8 cellular contexts compared by ENCODE assay signal in the genomic region with DNA sequence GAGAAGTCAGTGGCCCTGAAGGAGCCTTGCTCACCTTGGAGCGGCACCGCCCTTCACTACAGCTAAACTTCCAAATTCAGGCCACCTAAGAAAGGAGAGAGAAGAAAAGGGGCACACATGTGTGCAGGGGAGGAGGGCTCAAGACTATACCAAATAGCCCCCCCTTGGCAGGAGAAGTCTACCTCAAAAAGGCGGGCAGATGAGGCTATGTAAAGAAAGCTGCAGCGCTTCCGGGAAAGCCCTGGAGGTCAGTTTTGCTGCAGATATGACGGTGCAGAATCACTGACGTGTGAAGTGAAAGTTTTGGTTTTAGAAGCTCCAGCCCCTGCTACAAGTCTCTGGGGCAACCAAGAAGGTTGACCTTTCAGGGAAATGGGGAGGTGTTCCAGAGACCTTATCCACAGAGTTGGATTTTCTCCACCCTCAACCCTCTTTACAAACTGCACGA. TPM values are rescaled to one million over a fixed set of nuclear protein-coding genes. Genes with fewer than 3 reads are reported as not detected.
DNase-seq lines count a peak whose midpoint lies in the region; ATAC-seq and TF ChIP-seq lines count a peak whose summit lies in the region.

No MANE protein-coding gene starts in this region.

- peaks cover 5% of the 10 kb centered on the region for H3K36me3 Mint-ChIP-seq in activated B cell treated with CpG ODN at 0.5 μM for 24 hours (ENCODE audit: low read depth)
- H3K36me3 Mint-ChIP-seq in naive thymus-derived CD8-positive, alpha-beta T cell = peaks cover 0 to 3% (median 0%) of the 10 kb centered on the region in 3 donors

- DNase-seq in DMS53 (lab: John Stamatoyannopoulos, UW) (peak; percentile 80), activated B cell treated with CpG ODN at 0.5 μM for 24 hours (no peak), midbrain (lab: John Stamatoyannopoulos, UW) (no peak), NCI-H226 (no peak), iPS-NIHi11 (ENCODE audit: low spot score) (no peak)
- no peak for DNase-seq in naive thymus-derived CD8-positive, alpha-beta T cell

- peak overlapping the region; percentile 67 for H3K4me3 Mint-ChIP-seq in activated B cell treated with CpG ODN at 0.5 μM for 24 hours
- H3K4me3 Mint-ChIP-seq in naive thymus-derived CD8-positive, alpha-beta T cell = peak overlapping the region in 7 of 10 donors; percentile 26 to 84 (median 57)

- peaks cover 82% of the 10 kb centered on the region for H3K4me1 Mint-ChIP-seq in activated B cell treated with CpG ODN at 0.5 μM for 24 hours
- H3K4me1 Mint-ChIP-seq in naive thymus-derived CD8-positive, alpha-beta T cell = peaks cover 45 to 82% (median 76%) of the 10 kb centered on the region in 4 donors

- peak overlapping the region; percentile 99 for H3K27ac Mint-ChIP-seq in activated B cell treated with CpG ODN at 0.5 μM for 24 hours
- peak overlapping the region; percentile 85 to 99 (median 97) for H3K27ac Mint-ChIP-seq in naive thymus-derived CD8-positive, alpha-beta T cell

- CTCF ChIA-PET in activated B cell treated with CpG ODN at 0.5 μM for 24 hours (lab: Charles Lee) = interaction anchor here (0.7 to 2.0 kb wide), 7 partner anchors 9 to 290 kb away, joined by 3 to 15 read pairs (median 4); no protein-coding TSS in a partner anchor

- intact Hi-C loops in activated B cell treated with CpG ODN at 0.5 μM for 24 hours (cut with micrococcal nuclease) = loop anchor here (5.0 kb wide), 1 partner anchor 1515 kb away; the partner anchor contains the start of gene FOS

- ATAC-seq in GM21381 (IDR thresholded peaks at IDR 0.05; ENCODE audit: unreplicated experiment) (peak; percentile 32), activated B cell treated with CpG ODN at 0.5 μM for 24 hours (ENCODE audit: low read depth) (peak; percentile 6), GM18519 (IDR thresholded peaks at IDR 0.05; ENCODE audit: low FRiP score, unreplicated experiment) (no peak)
- no peak for ATAC-seq in naive thymus-derived CD8-positive, alpha-beta T cell

- POLR2A ChIA-PET in activated B cell treated with CpG ODN at 0.5 μM for 24 hours (lab: Charles Lee) = interaction anchor here (0.5 to 14.6 kb wide), 12 partner anchors 8 to 704 kb away, joined by 3 to 493 read pairs (median 4); partner anchors contain the start of genes PTGR2, RBM25 and RIOX1
- POLR2A ChIA-PET in naive thymus-derived CD8-positive, alpha-beta T cell (lab: Charles Lee) = interaction anchor here (0.7 to 14.3 kb wide), 4 partner anchors 12 to 34 kb away, joined by 3 to 387 read pairs (median 74); no protein-coding TSS in a partner anchor

- TF ChIP-seq CTCF in activated B cell treated with CpG ODN at 0.5 μM for 24 hours (IDR thresholded peaks at IDR 0.05) = no peak

- no peaks in the 10 kb centered on the region for H3K9me3 Mint-ChIP-seq in activated B cell treated with CpG ODN at 0.5 μM for 24 hours
- no peaks in the 10 kb centered on the region for H3K9me3 Mint-ChIP-seq in naive thymus-derived CD8-positive, alpha-beta T cell

- no peaks in the 10 kb centered on the region for H3K27me3 Mint-ChIP-seq in activated B cell treated with CpG ODN at 0.5 μM for 24 hours
- H3K27me3 Mint-ChIP-seq in naive thymus-derived CD8-positive, alpha-beta T cell = no peaks in the 10 kb centered on the region

RNA-seq across cellular contexts. Expression of gene PNMA1, which starts 48.2 kb away (rescaled TPM):
- total RNA-seq in activated B cell treated with CpG ODN at 0.5 μM for 24 hours = 19.9 and 22.2 TPM in 2 replicates
- 10 to 100 TPM; 40.0 to 43.4 TPM for total RNA-seq in naive thymus-derived CD8-positive, alpha-beta T cell
- 10 to 100 TPM; 31.6 to 37.2 (median 37.2) TPM for polyA plus RNA-seq in naive thymus-derived CD8-positive, alpha-beta T cell

Comparison
In these comparisons a context has a peak if more than half of its experiments do, and no peak if none do; other contexts are left out.
1. ATAC-seq: peak in GM21381 (single experiment) and activated B cell treated with CpG ODN at 0.5 μM for 24 hours (single experiment); none in naive thymus-derived CD8-positive, alpha-beta T cell (0 of 2) and GM18519 (single experiment).